In genomic region chr11:63530021-63530420, GRCh38 we compare ENCODE assay signal across 16 cellular contexts. TPM values are rescaled to one million over a fixed set of nuclear protein-coding genes. Genes with fewer than 3 reads are reported as not detected.
DNase-seq lines count a peak whose midpoint lies in the region; ATAC-seq and TF ChIP-seq lines count a peak whose summit lies in the region.
"Had no signal": no experiment of that assay in that cellular context is flagged by ENCODE, and none has a peak within 500 bp of the region (broad histone marks: within the 10 kb centered on the region; RNA-seq: fewer than 3 reads in every experiment).

No MANE protein-coding gene starts in this region.

- H3K4me1 Mint-ChIP-seq in glutamatergic neuron (ENCODE audit: low read depth, unreplicated experiment), result peaks cover 43% of the 10 kb centered on the region
- peaks cover 52 to 53% of the 10 kb centered on the region in 2 donors for H3K4me1 Mint-ChIP-seq in natural killer cell

- H3K4me3 ChIP-seq in HUES64 (ENCODE audit: low read length) (peak overlapping the region; percentile 6), BE2C (ENCODE audit: low read depth, low read length) (no peak overlapping the region)
- H3K4me3 ChIP-seq: body of pancreas had no signal

- H3K4me1 ChIP-seq in HUES64 (ENCODE audit: insufficient read depth, low read length), result peaks cover 52% of the 10 kb centered on the region
- no peaks in the 10 kb centered on the region for H3K4me1 ChIP-seq in BE2C
- H3K4me1 ChIP-seq: body of pancreas had no signal

- peaks cover 3% of the 10 kb centered on the region for H3K9me3 Mint-ChIP-seq in glutamatergic neuron (ENCODE audit: unreplicated experiment)
- no peaks in the 10 kb centered on the region for H3K9me3 Mint-ChIP-seq in natural killer cell
- H3K9me3 Mint-ChIP-seq: stimulated activated naive CD8-positive, alpha-beta T cell treated with anti-CD3 and anti-CD28 coated beads, Interleukin-15, Interleukin-2, amounts not matched to agents 100 ng/mL and 50 ng/mL, for 24 hours had no signal

- H3K27me3 Mint-ChIP-seq in glutamatergic neuron (ENCODE audit: unreplicated experiment), result peaks cover under 1% of the 10 kb centered on the region
- H3K27me3 Mint-ChIP-seq in natural killer cell (ENCODE audit: low read depth in 2 of 2), result no peaks in the 10 kb centered on the region
- H3K27me3 Mint-ChIP-seq: stimulated activated naive CD8-positive, alpha-beta T cell treated with anti-CD3 and anti-CD28 coated beads, Interleukin-15, Interleukin-2, amounts not matched to agents 100 ng/mL and 50 ng/mL, for 24 hours had no signal

- WGBS in HUES64, result 10% methylated on average over 2 of the region's 2 CpGs

- peak overlapping the region; percentile 73 for H3K9ac ChIP-seq in HUES64 (ENCODE audit: low read depth, low read length)

- peak overlapping the region; percentile 97 for H3K27ac ChIP-seq in HUES64 (ENCODE audit: low read depth, low read length)
- H3K27ac ChIP-seq: body of pancreas had no signal

- H3K4me3 Mint-ChIP-seq in glutamatergic neuron (ENCODE audit: unreplicated experiment), result peak overlapping the region; percentile 18
- H3K4me3 Mint-ChIP-seq in natural killer cell, result no peak overlapping the region
- H3K4me3 Mint-ChIP-seq: nephron progenitor cell; stimulated activated naive CD8-positive, alpha-beta T cell treated with anti-CD3 and anti-CD28 coated beads, Interleukin-15, Interleukin-2, amounts not matched to agents 100 ng/mL and 50 ng/mL, for 24 hours had no signal

- H3K36me3 ChIP-seq in HUES64 (ENCODE audit: insufficient read depth, low read length) (no peaks in the 10 kb centered on the region), BE2C (no peaks in the 10 kb centered on the region)

- H3K9me3 ChIP-seq in HUES64 (ENCODE audit: insufficient read depth, low read depth, low read length), result no peaks in the 10 kb centered on the region
- H3K9me3 ChIP-seq in BE2C, result no peaks in the 10 kb centered on the region
- H3K9me3 ChIP-seq: body of pancreas had no signal

- H3K27me3 ChIP-seq in HUES64 (ENCODE audit: insufficient read depth, low read length) (no peaks in the 10 kb centered on the region), BE2C (no peaks in the 10 kb centered on the region)
- H3K27me3 ChIP-seq: body of pancreas had no signal

- peak; percentile 67 for DNase-seq in Ammon's horn (ENCODE audit: low spot score)
- DNase-seq in glutamatergic neuron, result no peak
- DNase-seq in natural killer cell, result no peak
- DNase-seq in BE2C, result no peak
- DNase-seq in NCI-H2196 treated with DMSO at 0.1 percent for 48 hours (lab: John Stamatoyannopoulos, UW; ENCODE audit: unreplicated experiment), result no peak
- DNase-seq in cerebellar nuclear complex (lab: John Stamatoyannopoulos, UW), result no peak
- DNase-seq: body of pancreas, GF-D8, NCI-H526 treated with DMSO at 0.1 percent for 48 hours, nephron progenitor cell, SHP77 treated with DMSO at 0.1 percent for 48 hours, T-helper 9 cell had no signal

- H3K36me3 Mint-ChIP-seq in glutamatergic neuron (ENCODE audit: unreplicated experiment), result no peaks in the 10 kb centered on the region
- H3K36me3 Mint-ChIP-seq in natural killer cell, result no peaks in the 10 kb centered on the region

- ATAC-seq in natural killer cell, result no peak
- ATAC-seq in HG03565 (IDR thresholded peaks at IDR 0.05; ENCODE audit: unreplicated experiment), result no peak
- ATAC-seq: body of pancreas had no signal

- TF ChIP-seq CTCF in glutamatergic neuron (IDR thresholded peaks at IDR 0.05; ENCODE audit: partially characterized antibody, unreplicated experiment) (no peak), natural killer cell (IDR thresholded peaks at IDR 0.05) (no peak), BE2C (IDR thresholded peaks at IDR 0.05; ENCODE audit: low read depth, low read length) (no peak)

- H3K27ac Mint-ChIP-seq in glutamatergic neuron (ENCODE audit: unreplicated experiment) (no peak overlapping the region), natural killer cell (peak overlapping the region; percentile 12)
- H3K27ac Mint-ChIP-seq: nephron progenitor cell; stimulated activated naive CD8-positive, alpha-beta T cell treated with anti-CD3 and anti-CD28 coated beads, Interleukin-15, Interleukin-2, amounts not matched to agents 100 ng/mL and 50 ng/mL, for 24 hours had no signal

- intact Hi-C loops in natural killer cell (cut with micrococcal nuclease), result no loop called here

RNA-seq across cellular contexts. Expression of gene PLAAT4, which starts 6.6 kb away (rescaled TPM):
- polyA plus RNA-seq in HUES64 (2013, experiment 1 of 2), result 1.3 TPM
- polyA plus RNA-seq in HUES64 (2013, experiment 2 of 2), result 0.76 TPM
- not detected for total RNA-seq in glutamatergic neuron (ENCODE audit: unreplicated experiment)
- 100 to 1,000 TPM; 204 to 215 (median 210) TPM for total RNA-seq in natural killer cell
- polyA plus RNA-seq in BE2C (2012; ENCODE audit: insufficient read depth, insufficient read length, low read depth), result not detected

RNA-seq across cellular contexts. Expression of gene LGALS12, which starts 24.1 kb away (rescaled TPM):
- 0.95 TPM for polyA plus RNA-seq in HUES64 (2013, experiment 1 of 2)
- 0.76 TPM for polyA plus RNA-seq in HUES64 (2013, experiment 2 of 2)
- total RNA-seq in glutamatergic neuron (ENCODE audit: unreplicated experiment) (not detected), natural killer cell (1 to 10 TPM in 1 of 3 donors, under 1 TPM in 2; 0.23 to 1.8 (median 0.38) TPM)
- polyA plus RNA-seq in BE2C (2012; ENCODE audit: insufficient read depth, insufficient read length, low read depth), result not detected
- total RNA-seq: OCI-LY7 had no signal

RNA-seq across cellular contexts. Expression of gene PLAAT2, which starts 33.2 kb away (rescaled TPM):
- polyA plus RNA-seq in HUES64 (2013, experiment 1 of 2), result not detected
- polyA plus RNA-seq in HUES64 (2013, experiment 2 of 2), result not detected
- not detected for total RNA-seq in glutamatergic neuron (ENCODE audit: unreplicated experiment)
- 1 to 10 TPM; 1.6 to 5.6 (median 4.6) TPM for total RNA-seq in natural killer cell
- polyA plus RNA-seq in BE2C (2012; ENCODE audit: insufficient read depth, insufficient read length, low read depth), result not detected
- total RNA-seq: body of pancreas, OCI-LY7 had no signal

RNA-seq across cellular contexts. Expression of gene PLAAT5, which starts 39.1 kb away (rescaled TPM):
- polyA plus RNA-seq in HUES64 (2013, experiment 1 of 2), result 1.3 TPM
- 0.95 TPM for polyA plus RNA-seq in HUES64 (2013, experiment 2 of 2)
- 11.2 TPM for total RNA-seq in glutamatergic neuron (ENCODE audit: unreplicated experiment)
- 1 to 10 TPM in 1 of 3 donors, under 1 TPM in 2; 0.59 to 3.0 (median 0.95) TPM for total RNA-seq in natural killer cell
- not detected for polyA plus RNA-seq in BE2C (2012; ENCODE audit: insufficient read depth, insufficient read length, low read depth)
- total RNA-seq: OCI-LY7 had no signal

Comparison
In these comparisons a context has a peak if more than half of its experiments do, and no peak if none do; other contexts are left out.
1. RNA of gene PLAAT4, which starts 6.6 kb away (total RNA-seq): 204 to 215 TPM in natural killer cell; not detected in glutamatergic neuron (single experiment); every median in the first group is over 100 times any median in the second.